ENCODE assay signal across 3 cellular contexts in genomic region chr15:65733599-65733998, GRCh38.
TF ChIP-seq lines count a peak whose summit lies in the region.

No MANE protein-coding gene starts in this region.

TF ChIP-seq in HEK293, 187 proteins besides CTCF, POLR2A, EP300 and RAD21:
- TF ChIP-seq ZBTB48 (tag by site-specific recombination; IDR thresholded peaks at IDR 0.05) (peak; percentile 66; the same call in 1 of the 2 replicates), WT1 (tag by site-specific recombination; IDR thresholded peaks at IDR 0.05) (peak; percentile 54; the same call in 1 of the 2 replicates), SP7 (tag by site-specific recombination; IDR thresholded peaks at IDR 0.05) (0 out of 2 replicates have a peak, but pooled peaks have one; percentile 21)
TF ChIP-seq in HEK293: peak in this region for 3; not testable (repeated sequence) for 184.

TF ChIP-seq in K562, 482 proteins besides CTCF, POLR2A, EP300 and RAD21 (continues in another document):
- TF ChIP-seq CBFA2T3 (IDR thresholded peaks at IDR 0.05) (peak; percentile 85), SOX6 (IDR thresholded peaks at IDR 0.05) (peak; percentile 36; the same call in 1 of the 2 replicates), CEBPG (CRISPR knock-in tag; IDR thresholded peaks at IDR 0.05) (peak; percentile 66), CEBPG (tag; conservative IDR thresholded peaks at IDR 0.05 in 1 of 2, IDR thresholded peaks at IDR 0.05 in 1 of 2) (peak in 1 of 2 experiments; percentile 47; a peak in 1 of 4 replicates), NR2C1 (IDR thresholded peaks at IDR 0.05) (peak; percentile 32; the same call in 1 of the 2 replicates), NR2C1 (tag; IDR thresholded peaks at IDR 0.05) (peak; percentile 84), ZNF766 (CRISPR knock-in tag; conservative IDR thresholded peaks at IDR 0.05) (0 out of 2 replicates have a peak, but pooled peaks have one; percentile 35), MTA2 (IDR thresholded peaks at IDR 0.05; ENCODE audit: low read depth) (peak; percentile 38; the same call in 1 of the 2 replicates), HSF4 (CRISPR knock-in tag; IDR thresholded peaks at IDR 0.05; ENCODE audit: borderline replicate concordance) (peak; percentile 68; the same call in 1 of the 2 replicates), DMBX1 (CRISPR knock-in tag; IDR thresholded peaks at IDR 0.05; ENCODE audit: borderline replicate concordance) (peak; percentile 90), ZBTB34 (CRISPR knock-in tag; IDR thresholded peaks at IDR 0.05) (0 out of 2 replicates have a peak, but pooled peaks have one; percentile 38), ARID1B (IDR thresholded peaks at IDR 0.05) (peak; percentile 62), ILK (tag; IDR thresholded peaks at IDR 0.05; ENCODE audit: borderline replicate concordance, low read depth) (0 out of 2 replicates have a peak, but pooled peaks have one; percentile 38), EP400 (IDR thresholded peaks at IDR 0.05) (peak; percentile 31; the same call in 1 of the 2 replicates), PTTG1 (tag; IDR thresholded peaks at IDR 0.05; ENCODE audit: low read depth) (peak; percentile 76), HDAC2 (IDR thresholded peaks at IDR 0.05) (peak; percentile 45; the same call in 1 of the 2 replicates), NFIC (IDR thresholded peaks at IDR 0.05) (peak; percentile 39), HINFP (tag; conservative IDR thresholded peaks at IDR 0.05; ENCODE audit: low read depth) (peak; percentile 48; the same call in 1 of the 2 replicates), KLF6 (CRISPR knock-in tag; IDR thresholded peaks at IDR 0.05; ENCODE audit: borderline replicate concordance) (0 out of 2 replicates have a peak, but pooled peaks have one; percentile 22), TEAD1 (CRISPR knock-in tag; IDR thresholded peaks at IDR 0.05) (0 out of 4 replicates have a peak, but pooled peaks of 1 of the 2 experiments have one; percentile 14)
- TF ChIP-seq, protein P1, sequence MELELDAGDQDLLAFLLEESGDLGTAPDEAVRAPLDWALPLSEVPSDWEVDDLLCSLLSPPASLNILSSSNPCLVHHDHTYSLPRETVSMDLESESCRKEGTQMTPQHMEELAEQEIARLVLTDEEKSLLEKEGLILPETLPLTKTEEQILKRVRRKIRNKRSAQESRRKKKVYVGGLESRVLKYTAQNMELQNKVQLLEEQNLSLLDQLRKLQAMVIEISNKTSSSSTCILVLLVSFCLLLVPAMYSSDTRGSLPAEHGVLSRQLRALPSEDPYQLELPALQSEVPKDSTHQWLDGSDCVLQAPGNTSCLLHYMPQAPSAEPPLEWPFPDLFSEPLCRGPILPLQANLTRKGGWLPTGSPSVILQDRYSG (tag; conservative IDR thresholded peaks at IDR 0.05; ENCODE audit: low read depth), result peak; percentile 64; the same call in 1 of the 2 replicates
- TF ChIP-seq, protein P2, sequence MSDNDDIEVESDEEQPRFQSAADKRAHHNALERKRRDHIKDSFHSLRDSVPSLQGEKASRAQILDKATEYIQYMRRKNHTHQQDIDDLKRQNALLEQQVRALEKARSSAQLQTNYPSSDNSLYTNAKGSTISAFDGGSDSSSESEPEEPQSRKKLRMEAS (CRISPR knock-in tag; IDR thresholded peaks at IDR 0.05), result peak; percentile 49
- TF ChIP-seq, protein P3, sequence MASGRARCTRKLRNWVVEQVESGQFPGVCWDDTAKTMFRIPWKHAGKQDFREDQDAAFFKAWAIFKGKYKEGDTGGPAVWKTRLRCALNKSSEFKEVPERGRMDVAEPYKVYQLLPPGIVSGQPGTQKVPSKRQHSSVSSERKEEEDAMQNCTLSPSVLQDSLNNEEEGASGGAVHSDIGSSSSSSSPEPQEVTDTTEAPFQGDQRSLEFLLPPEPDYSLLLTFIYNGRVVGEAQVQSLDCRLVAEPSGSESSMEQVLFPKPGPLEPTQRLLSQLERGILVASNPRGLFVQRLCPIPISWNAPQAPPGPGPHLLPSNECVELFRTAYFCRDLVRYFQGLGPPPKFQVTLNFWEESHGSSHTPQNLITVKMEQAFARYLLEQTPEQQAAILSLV (tag; IDR thresholded peaks at IDR 0.05), result peak; percentile 70; the same call in 1 of the 2 replicates

TF ChIP-seq in HepG2, 621 proteins besides CTCF, POLR2A, EP300 and RAD21:
- TF ChIP-seq ZNF652 (CRISPR knock-in tag; IDR thresholded peaks at IDR 0.05; ENCODE audit: borderline replicate concordance, low read depth), result 0 out of 2 replicates have a peak, but pooled peaks have one; percentile 22
